8 cellular contexts compared by ENCODE assay signal in genomic region chr19:45798995-45799517, GRCh38. TPM values are rescaled to one million over a fixed set of nuclear protein-coding genes. Genes with fewer than 3 reads are reported as not detected.
A peak's percentile ranks its signal among the peaks of the same experiment; 100 is the strongest.
DNase-seq lines count a peak whose midpoint lies in the region; ATAC-seq, FAIRE-seq and TF ChIP-seq lines count a peak whose summit lies in the region.

No MANE protein-coding gene starts in this region.

- intact Hi-C loops in HepG2 (cut with micrococcal nuclease; ENCODE audit: unreplicated experiment) = loop anchor here (1.0 kb wide), 1 partner anchor 29 kb away; no protein-coding TSS in a partner anchor

- POLR2A ChIA-PET in HepG2 (lab: Yijun Ruan, JAX) = interaction anchor here (0.9 to 1.3 kb wide), 6 partner anchors 24 to 104 kb away, joined by 3 to 15 read pairs (median 4); partner anchors contain the start of genes MYPOP, SIX5 and SYMPK

- peak; percentile 62 for ATAC-seq in central memory CD8-positive, alpha-beta T cell (replicated peaks; ENCODE audit: extremely low read depth, poor library complexity, severe bottlenecking)
- ATAC-seq in HepG2 (peak; percentile 77), HG02588 (IDR thresholded peaks at IDR 0.05; ENCODE audit: unreplicated experiment) (no peak)

- H3K27me3 Mint-ChIP-seq in central memory CD8-positive, alpha-beta T cell = peaks cover 23% of the 10 kb centered on the region

- H3K9ac ChIP-seq in HepG2 (ENCODE audit: insufficient read depth, low read depth, low read length) = no peak overlapping the region

- H4K20me1 ChIP-seq in HepG2 (ENCODE audit: insufficient read depth, low read length) = no peaks in the 10 kb centered on the region

- DNase-seq in activated gamma-delta T cell treated with Interleukin-2 at 50 U/mL for 16 hours (peak; percentile 54), activated gamma-delta T cell (lab: John Stamatoyannopoulos, UW) (no peak), NCI-H1930 (lab: John Stamatoyannopoulos, UW) (peak; percentile 41 to 65), HepG2 (ENCODE audit: low spot score) (peak; percentile 31)
- DNase-seq in central memory CD8-positive, alpha-beta T cell (ENCODE audit: low spot score in 2 of 2) = peak; percentile 45 to 54
- DNase-seq in stimulated activated CD4-positive, alpha-beta T cell treated with anti-CD3 and anti-CD28 coated beads, TNF-alpha, amount 100 ng/mL, for 24 hours (ENCODE audit: low read depth in 3 of 3) = peak in 2 of 3 experiments; percentile 34 to 55

- TF ChIP-seq CTCF in VCaP (conservative IDR thresholded peaks at IDR 0.05) (peak; percentile 92), HepG2 (CRISPR knock-in tag; IDR thresholded peaks at IDR 0.05) (peak; percentile 85)

- FAIRE-seq in HepG2 (lab: Jason Lieb, UNC) = peak; percentile 70

- H3K36me3 Mint-ChIP-seq in central memory CD8-positive, alpha-beta T cell (ENCODE audit: insufficient read depth) = peaks cover 5% of the 10 kb centered on the region

- no peaks in the 10 kb centered on the region for H3K36me3 ChIP-seq in HepG2 (replicated peaks in 1 of 2; ENCODE audit: control insufficient read depth in 1 of 2, insufficient read depth in 2 of 2, low read length in 2 of 2)

- in situ Hi-C loops in HepG2 (cut with HindIII; ENCODE audit: extremely low pct_ligation_motif_present, low pct_unique_long_range_greater_than_20kb) = no loop called here

- H3K79me2 ChIP-seq in HepG2 (ENCODE audit: insufficient read depth, low read length) = no peaks in the 10 kb centered on the region

- H3K9me3 ChIP-seq in HepG2 (ENCODE audit: low read length) = no peaks in the 10 kb centered on the region

- 0 out of 6 replicates have a peak overlapping the region, but pooled peaks of 1 of the 3 experiments have one; percentile 33 for H3K4me3 ChIP-seq in HepG2 (replicated peaks in 1 of 3; ENCODE audit: insufficient read depth in 1 of 3, low read depth in 2 of 3, low read length in 3 of 3)

- no TSS peak for BruUV-seq in HepG2 (replicated peaks; lab: Mats Ljungman, UMichigan)

- H3K4me1 ChIP-seq in HepG2 (ENCODE audit: insufficient read depth, low read length) = peaks cover 26% of the 10 kb centered on the region

- no peak overlapping the region for H3K4me3 Mint-ChIP-seq in central memory CD8-positive, alpha-beta T cell

- TF ChIP-seq EP300 in HepG2 (IDR thresholded peaks at IDR 0.05; ENCODE audit: low read depth in 2 of 2, low read length in 2 of 2) = no peak
- TF ChIP-seq EP300 in HepG2 (CRISPR knock-in tag; IDR thresholded peaks at IDR 0.05; ENCODE audit: borderline replicate concordance) = no peak

- TF ChIP-seq RAD21 in HepG2 (CRISPR knock-in tag; IDR thresholded peaks at IDR 0.05) = peak; percentile 47

- H3K27ac ChIP-seq in VCaP (no peak overlapping the region), HepG2 (ENCODE audit: extremely low read length, insufficient read depth, low read length) (no peak overlapping the region)

- no peak for TF ChIP-seq POLR2A in HepG2 (IDR thresholded peaks at IDR 0.05; ENCODE audit: insufficient read depth in 1 of 2, low read depth in 2 of 2, low read length in 2 of 2)

- 4% methylated on average over 9 of the region's 10 CpGs for WGBS in HepG2 (ENCODE audit: low lambda C conversion rate)

- no peak overlapping the region for H2AFZ ChIP-seq in HepG2 (ENCODE audit: low read length)

- H3K4me2 ChIP-seq in HepG2 (ENCODE audit: low read depth, low read length) = peak overlapping the region; percentile 59

- H3K4me1 Mint-ChIP-seq in central memory CD8-positive, alpha-beta T cell = peaks cover 6% of the 10 kb centered on the region

- CTCF ChIA-PET in HepG2 (lab: Yijun Ruan, JAX; ENCODE audit: low intra/inter-chr PET ratio, low total read pairs) = interaction anchor here (1.5 kb wide), 1 partner anchor 29 kb away, joined by 17 read pairs; the partner anchor contains the start of gene SIX5

- peaks cover 1 to 19% of the 10 kb centered on the region in 2 experiments; a peak in 2 of 5 replicates for H3K27me3 ChIP-seq in HepG2 (ENCODE audit: control insufficient read depth in 1 of 2, insufficient read depth in 2 of 2, low read length in 2 of 2)

- H3K9me3 Mint-ChIP-seq in central memory CD8-positive, alpha-beta T cell = no peaks in the 10 kb centered on the region

- no peak overlapping the region for H3K27ac Mint-ChIP-seq in central memory CD8-positive, alpha-beta T cell (ENCODE audit: low read depth)

RNA-seq across cellular contexts. Expression of gene DMWD, which starts 6.4 kb away (rescaled TPM):
- 11.0 and 14.9 TPM in 2 replicates for total RNA-seq in HepG2 (2016; rRNA removed; fragmentation: Illumina TruSeq; extraction: Trizol)
- 22.5 and 32.3 TPM in 2 replicates for total RNA-seq in HepG2 (2016; cell fraction: cytosol; rRNA removed; fragmentation: Illumina TruSeq; extraction: Trizol; ENCODE audit: low read depth)
- total RNA-seq in HepG2 (2016; cell fraction: insoluble cytoplasmic fraction; rRNA removed; fragmentation: Illumina TruSeq; extraction: Trizol) = 9.3 and 16.3 TPM in 2 replicates
- total RNA-seq in HepG2 (2016; cell fraction: membrane; rRNA removed; fragmentation: Illumina TruSeq; extraction: Trizol) = 40.0 and 43.7 TPM in 2 replicates
- total RNA-seq in HepG2 (2016; cell fraction: nucleus; rRNA removed; fragmentation: Illumina TruSeq; extraction: Trizol) = 11.1 and 14.4 TPM in 2 replicates
- 10.3 and 12.4 TPM in 2 replicates for polyA plus RNA-seq in HepG2 (2011; rRNA removed)
- 6.3 and 9.0 TPM in 2 replicates for polyA plus RNA-seq in HepG2 (2011; cell fraction: cytosol; rRNA removed)
- polyA plus RNA-seq in HepG2 (2011; cell fraction: nucleus; rRNA removed) = 44.3 and 58.8 TPM in 2 replicates
- 8.3 and 9.5 TPM in 2 replicates for polyA plus RNA-seq in HepG2 (2012)
- 34.5 and 34.9 TPM in 2 replicates for polyA plus RNA-seq in HepG2 (2016; cell fraction: cytosol; fragmentation: Illumina TruSeq; extraction: Trizol; ENCODE audit: low read depth)
- polyA plus RNA-seq in HepG2 (2016; cell fraction: insoluble cytoplasmic fraction; fragmentation: Illumina TruSeq; extraction: Trizol; ENCODE audit: low read depth) = 9.9 and 14.4 TPM in 2 replicates
- polyA plus RNA-seq in HepG2 (2016; cell fraction: membrane; fragmentation: Illumina TruSeq; extraction: Trizol; ENCODE audit: low read depth) = 36.7 and 38.5 TPM in 2 replicates
- 22.1 and 22.4 TPM in 2 replicates for polyA plus RNA-seq in HepG2 (2016; cell fraction: nucleus; fragmentation: Illumina TruSeq; extraction: Trizol; ENCODE audit: insufficient read depth, low read depth)
- polyA minus RNA-seq in HepG2 (2011; rRNA and poly(A)+ RNA removed; ENCODE audit: low replicate concordance) = 29.8 and 32.2 TPM in 2 replicates
- 10.3 and 11.4 TPM in 2 replicates for polyA minus RNA-seq in HepG2 (2011; cell fraction: cytosol; rRNA and poly(A)+ RNA removed)
- 33.9 and 38.2 TPM in 2 replicates for polyA minus RNA-seq in HepG2 (2011; cell fraction: nucleus; rRNA and poly(A)+ RNA removed)

RNA-seq across cellular contexts. Expression of gene RSPH6A, which starts 16.1 kb away (rescaled TPM):
- total RNA-seq in HepG2 (2016; rRNA removed; fragmentation: Illumina TruSeq; extraction: Trizol) = 0.07 TPM in 1 of 2 replicates, not detected in the other
- not detected in 2 replicates for total RNA-seq in HepG2 (2016; cell fraction: cytosol; rRNA removed; fragmentation: Illumina TruSeq; extraction: Trizol; ENCODE audit: low read depth)
- total RNA-seq in HepG2 (2016; cell fraction: insoluble cytoplasmic fraction; rRNA removed; fragmentation: Illumina TruSeq; extraction: Trizol) = 0.11 TPM in 1 of 2 replicates, not detected in the other
- not detected in 2 replicates for total RNA-seq in HepG2 (2016; cell fraction: membrane; rRNA removed; fragmentation: Illumina TruSeq; extraction: Trizol)
- total RNA-seq in HepG2 (2016; cell fraction: nucleus; rRNA removed; fragmentation: Illumina TruSeq; extraction: Trizol) = 0.31 TPM in 1 of 2 replicates, not detected in the other
- 0.03 TPM in 1 of 2 replicates, not detected in the other for polyA plus RNA-seq in HepG2 (2011; rRNA removed)
- not detected in 2 replicates for polyA plus RNA-seq in HepG2 (2011; cell fraction: cytosol; rRNA removed)
- 0.45 and 0.59 TPM in 2 replicates for polyA plus RNA-seq in HepG2 (2011; cell fraction: nucleus; rRNA removed)
- polyA plus RNA-seq in HepG2 (2012) = not detected in 2 replicates
- polyA plus RNA-seq in HepG2 (2016; cell fraction: cytosol; fragmentation: Illumina TruSeq; extraction: Trizol; ENCODE audit: low read depth) = not detected in 2 replicates
- not detected in 2 replicates for polyA plus RNA-seq in HepG2 (2016; cell fraction: insoluble cytoplasmic fraction; fragmentation: Illumina TruSeq; extraction: Trizol; ENCODE audit: low read depth)
- polyA plus RNA-seq in HepG2 (2016; cell fraction: membrane; fragmentation: Illumina TruSeq; extraction: Trizol; ENCODE audit: low read depth) = not detected in 2 replicates
- not detected in 2 replicates for polyA plus RNA-seq in HepG2 (2016; cell fraction: nucleus; fragmentation: Illumina TruSeq; extraction: Trizol; ENCODE audit: insufficient read depth, low read depth)
- 0.26 and 0.50 TPM in 2 replicates for polyA minus RNA-seq in HepG2 (2011; rRNA and poly(A)+ RNA removed; ENCODE audit: low replicate concordance)
- not detected in 2 replicates for polyA minus RNA-seq in HepG2 (2011; cell fraction: cytosol; rRNA and poly(A)+ RNA removed)
- 0.26 and 0.99 TPM in 2 replicates for polyA minus RNA-seq in HepG2 (2011; cell fraction: nucleus; rRNA and poly(A)+ RNA removed)

RNA-seq across cellular contexts. Expression of gene DMPK, which starts 16.8 kb away (rescaled TPM):
- 1.7 and 5.3 TPM in 2 replicates for total RNA-seq in HepG2 (2016; rRNA removed; fragmentation: Illumina TruSeq; extraction: Trizol)
- total RNA-seq in HepG2 (2016; cell fraction: cytosol; rRNA removed; fragmentation: Illumina TruSeq; extraction: Trizol; ENCODE audit: low read depth) = 1.1 and 1.9 TPM in 2 replicates
- 1.5 and 4.2 TPM in 2 replicates for total RNA-seq in HepG2 (2016; cell fraction: insoluble cytoplasmic fraction; rRNA removed; fragmentation: Illumina TruSeq; extraction: Trizol)
- total RNA-seq in HepG2 (2016; cell fraction: membrane; rRNA removed; fragmentation: Illumina TruSeq; extraction: Trizol) = 2.2 and 2.7 TPM in 2 replicates
- total RNA-seq in HepG2 (2016; cell fraction: nucleus; rRNA removed; fragmentation: Illumina TruSeq; extraction: Trizol) = 6.7 and 7.2 TPM in 2 replicates
- polyA plus RNA-seq in HepG2 (2011; rRNA removed) = 8.8 and 12.5 TPM in 2 replicates
- polyA plus RNA-seq in HepG2 (2011; cell fraction: cytosol; rRNA removed) = 4.4 and 5.8 TPM in 2 replicates
- 119 and 127 TPM in 2 replicates for polyA plus RNA-seq in HepG2 (2011; cell fraction: nucleus; rRNA removed)
- polyA plus RNA-seq in HepG2 (2012) = 8.6 and 13.1 TPM in 2 replicates
- 0.84 and 0.86 TPM in 2 replicates for polyA plus RNA-seq in HepG2 (2016; cell fraction: cytosol; fragmentation: Illumina TruSeq; extraction: Trizol; ENCODE audit: low read depth)
- 3.2 and 3.6 TPM in 2 replicates for polyA plus RNA-seq in HepG2 (2016; cell fraction: insoluble cytoplasmic fraction; fragmentation: Illumina TruSeq; extraction: Trizol; ENCODE audit: low read depth)
- polyA plus RNA-seq in HepG2 (2016; cell fraction: membrane; fragmentation: Illumina TruSeq; extraction: Trizol; ENCODE audit: low read depth) = 1.6 and 1.8 TPM in 2 replicates
- 25.3 and 34.4 TPM in 2 replicates for polyA plus RNA-seq in HepG2 (2016; cell fraction: nucleus; fragmentation: Illumina TruSeq; extraction: Trizol; ENCODE audit: insufficient read depth, low read depth)
- polyA minus RNA-seq in HepG2 (2011; rRNA and poly(A)+ RNA removed; ENCODE audit: low replicate concordance) = 6.3 and 12.8 TPM in 2 replicates
- polyA minus RNA-seq in HepG2 (2011; cell fraction: cytosol; rRNA and poly(A)+ RNA removed) = 2.5 and 4.2 TPM in 2 replicates
- polyA minus RNA-seq in HepG2 (2011; cell fraction: nucleus; rRNA and poly(A)+ RNA removed) = 11.6 and 14.0 TPM in 2 replicates

RNA-seq across cellular contexts. Expression of gene SIX5, which starts 30.0 kb away (rescaled TPM):
- total RNA-seq in HepG2 (2016; rRNA removed; fragmentation: Illumina TruSeq; extraction: Trizol) = 8.2 and 10.5 TPM in 2 replicates
- 1.3 and 1.5 TPM in 2 replicates for total RNA-seq in HepG2 (2016; cell fraction: cytosol; rRNA removed; fragmentation: Illumina TruSeq; extraction: Trizol; ENCODE audit: low read depth)
- 7.3 and 10.6 TPM in 2 replicates for total RNA-seq in HepG2 (2016; cell fraction: insoluble cytoplasmic fraction; rRNA removed; fragmentation: Illumina TruSeq; extraction: Trizol)
- total RNA-seq in HepG2 (2016; cell fraction: membrane; rRNA removed; fragmentation: Illumina TruSeq; extraction: Trizol) = 4.0 and 4.6 TPM in 2 replicates
- total RNA-seq in HepG2 (2016; cell fraction: nucleus; rRNA removed; fragmentation: Illumina TruSeq; extraction: Trizol) = 6.6 and 7.6 TPM in 2 replicates
- polyA plus RNA-seq in HepG2 (2011; rRNA removed) = 7.7 and 8.8 TPM in 2 replicates
- polyA plus RNA-seq in HepG2 (2011; cell fraction: cytosol; rRNA removed) = 3.7 and 8.8 TPM in 2 replicates
- 42.0 and 54.7 TPM in 2 replicates for polyA plus RNA-seq in HepG2 (2011; cell fraction: nucleus; rRNA removed)
- 3.5 and 3.6 TPM in 2 replicates for polyA plus RNA-seq in HepG2 (2012)
- 1.6 and 2.0 TPM in 2 replicates for polyA plus RNA-seq in HepG2 (2016; cell fraction: cytosol; fragmentation: Illumina TruSeq; extraction: Trizol; ENCODE audit: low read depth)
- polyA plus RNA-seq in HepG2 (2016; cell fraction: insoluble cytoplasmic fraction; fragmentation: Illumina TruSeq; extraction: Trizol; ENCODE audit: low read depth) = 12.0 and 14.3 TPM in 2 replicates
- polyA plus RNA-seq in HepG2 (2016; cell fraction: membrane; fragmentation: Illumina TruSeq; extraction: Trizol; ENCODE audit: low read depth) = 3.6 and 4.7 TPM in 2 replicates
- 20.0 and 20.3 TPM in 2 replicates for polyA plus RNA-seq in HepG2 (2016; cell fraction: nucleus; fragmentation: Illumina TruSeq; extraction: Trizol; ENCODE audit: insufficient read depth, low read depth)
- polyA minus RNA-seq in HepG2 (2011; rRNA and poly(A)+ RNA removed; ENCODE audit: low replicate concordance) = 6.7 and 12.9 TPM in 2 replicates
- polyA minus RNA-seq in HepG2 (2011; cell fraction: cytosol; rRNA and poly(A)+ RNA removed) = 6.0 and 6.6 TPM in 2 replicates
- 8.2 and 8.5 TPM in 2 replicates for polyA minus RNA-seq in HepG2 (2011; cell fraction: nucleus; rRNA and poly(A)+ RNA removed)
